23 cellular contexts compared by ENCODE assay signal in genomic region chr1:119626146-119626545, GRCh38. TPM values are rescaled to one million over a fixed set of nuclear protein-coding genes. Genes with fewer than 3 reads are reported as not detected.
DNase-seq lines count a peak whose midpoint lies in the region; ATAC-seq and TF ChIP-seq lines count a peak whose summit lies in the region.
"Had no signal": no experiment of that assay in that cellular context is flagged by ENCODE, and none has a peak within 500 bp of the region (broad histone marks: within the 10 kb centered on the region; RNA-seq: fewer than 3 reads in every experiment).

No MANE protein-coding gene starts in this region.

- no peak overlapping the region for H3K14ac ChIP-seq in trophoblast cell (ENCODE audit: low read length)

- intact Hi-C loops in heart left ventricle (cut with DNase I) = loop anchor here in 1 of 10 donors (2.0 kb wide), 1 partner anchor 21 kb away; no protein-coding TSS in a partner anchor
- intact Hi-C loops in left cardiac atrium (cut with DNase I) = no loop called here
- intact Hi-C loops in tibial artery (cut with DNase I; ENCODE audit: low total_unique reads) = no loop called here

- no peak overlapping the region for H2BK5ac ChIP-seq in trophoblast cell (ENCODE audit: low read depth, low read length, poor library complexity)

- no peak overlapping the region for H4K8ac ChIP-seq in trophoblast cell (ENCODE audit: low read depth, low read length)

- peaks cover 0 to 55% (median 35%) of the 10 kb centered on the region in 12 donors for H3K4me1 ChIP-seq in heart left ventricle
- peaks cover 0 to 42% (median 32%) of the 10 kb centered on the region in 4 donors for H3K4me1 ChIP-seq in tibial artery
- peaks cover 2% of the 10 kb centered on the region in 2 experiments for H3K4me1 ChIP-seq in trophoblast cell (ENCODE audit: control insufficient read depth in 1 of 2, insufficient read depth in 2 of 2, low read length in 2 of 2)

- no peak overlapping the region for H4K91ac ChIP-seq in trophoblast cell (ENCODE audit: low read depth, low read length)

- no peak overlapping the region for H3K18ac ChIP-seq in trophoblast cell (ENCODE audit: low read length)

- no peak overlapping the region for H3K9ac ChIP-seq in trophoblast cell (ENCODE audit: low read length)

- H2AFZ ChIP-seq in trophoblast cell (ENCODE audit: insufficient read depth, low read length, poor library complexity) = no peak overlapping the region

- no peaks in the 10 kb centered on the region for H3K79me1 ChIP-seq in trophoblast cell (ENCODE audit: low read length)

- H3K27ac ChIP-seq in heart left ventricle (peak overlapping the region in 10 of 12 donors; percentile 37 to 94 (median 78)), coronary artery (peak overlapping the region; percentile 19 to 75), tibial artery (peak overlapping the region; percentile 54 to 67), trophoblast cell (ENCODE audit: low read depth, low read length) (no peak overlapping the region)

- H2BK12ac ChIP-seq in trophoblast cell (ENCODE audit: low read length) = no peak overlapping the region

- H2AK5ac ChIP-seq in trophoblast cell (ENCODE audit: low read length) = no peak overlapping the region

- ATAC-seq in heart left ventricle (no peak), left cardiac atrium (no peak)
- ATAC-seq: HCT116 had no signal

- H3K36me3 ChIP-seq in heart left ventricle (peaks cover 0 to 40% (median 28%) of the 10 kb centered on the region in 9 donors), tibial artery (peaks cover 5 to 27% (median 24%) of the 10 kb centered on the region in 3 donors), trophoblast cell (ENCODE audit: control insufficient read depth in 1 of 2, insufficient read depth in 2 of 2, low read length in 2 of 2) (peaks cover 37 to 59% of the 10 kb centered on the region in 2 experiments)

- peaks cover 1% of the 10 kb centered on the region for H3K79me2 ChIP-seq in trophoblast cell (ENCODE audit: control insufficient read depth, insufficient read depth, low read length, poor library complexity)

- TF ChIP-seq POLR2A in heart left ventricle (IDR thresholded peaks at IDR 0.05) = no peak

- no peaks in the 10 kb centered on the region for H3K9me3 ChIP-seq in heart left ventricle
- no peaks in the 10 kb centered on the region for H3K9me3 ChIP-seq in tibial artery
- H3K9me3 ChIP-seq in trophoblast cell (ENCODE audit: insufficient read depth, low read depth, low read length) = peaks cover 4% of the 10 kb centered on the region

- no peak overlapping the region for H3K23ac ChIP-seq in trophoblast cell (ENCODE audit: low read length)

- TF ChIP-seq CTCF in heart left ventricle (IDR thresholded peaks at IDR 0.05) = no peak
- no peak for TF ChIP-seq CTCF in LNCaP clone FGC (IDR thresholded peaks at IDR 0.05; ENCODE audit: control insufficient read depth, extremely low read depth, insufficient read depth)
- no peak for TF ChIP-seq CTCF in coronary artery (IDR thresholded peaks at IDR 0.05)
- no peak for TF ChIP-seq CTCF in tibial artery (IDR thresholded peaks at IDR 0.05)

- H4K12ac ChIP-seq in trophoblast cell (ENCODE audit: low read depth, low read length) = no peak overlapping the region

- H3K4me3 ChIP-seq in heart left ventricle (no peak overlapping the region), LNCaP clone FGC (ENCODE audit: low read depth, low read length) (peak overlapping the region; percentile 24), coronary artery (no peak overlapping the region), tibial artery (no peak overlapping the region), trophoblast cell (ENCODE audit: low read depth, low read length) (no peak overlapping the region)

- H3K4ac ChIP-seq in trophoblast cell (ENCODE audit: low read depth, low read length) = no peak overlapping the region

- no peak overlapping the region for H3K4me2 ChIP-seq in trophoblast cell (ENCODE audit: low read length)

- H3K27me3 ChIP-seq in heart left ventricle = no peaks in the 10 kb centered on the region
- H3K27me3 ChIP-seq in tibial artery = no peaks in the 10 kb centered on the region
- H3K27me3 ChIP-seq in trophoblast cell (ENCODE audit: insufficient read depth, low read length) = no peaks in the 10 kb centered on the region

- DNase-seq in heart left ventricle (no peak), left cardiac atrium (no peak), LNCaP clone FGC (ENCODE audit: low read depth) (peak; percentile 94), coronary artery (ENCODE audit: low spot score) (no peak), tibial artery (no peak), trophoblast cell (no peak)
- no peak for DNase-seq in effector CD8-positive, alpha-beta T cell (lab: John Stamatoyannopoulos, UW)
- DNase-seq: 8988T; ACHN; CD4-positive, alpha-beta memory T cell; COR-L47; DMS79; GF-D8; Karpas-422; NCI-H1092 treated with DMSO at 0.1 percent for 48 hours; NCI-H1436; NCI-H187; NCI-H2081 treated with DMSO at 0.1 percent for 48 hours; NCI-H2171; NCI-H510A; RPMI8226; SHP77 had no signal

- no peak overlapping the region for H2BK120ac ChIP-seq in trophoblast cell (ENCODE audit: insufficient read depth, low read length, poor library complexity)

- WGBS in heart left ventricle, 4 donors = 92 to 97% (median 93%) methylated on average over 3 of the region's 3 CpGs
- no CpG with 5 or more reads among the region's 3 CpGs for WGBS in trophoblast cell (ENCODE audit: extremely low coverage, insufficient coverage, insufficient read length)

RNA-seq across cellular contexts. Expression of gene ZNF697, which starts 21.9 kb away (rescaled TPM):
- total RNA-seq in heart left ventricle = 10 to 100 TPM in 6 of 9 donors, 1 to 10 TPM in 3; 7.8 to 14.0 (median 10.9) TPM
- polyA plus RNA-seq in heart left ventricle = 1 to 10 TPM; 2.8 to 6.9 TPM
- total RNA-seq in left cardiac atrium = 10 to 100 TPM in 1 of 2 donors, 1 to 10 TPM in 1; 9.6 to 11.5 TPM
- 14.6 and 15.5 TPM in 2 replicates for polyA plus RNA-seq in trophoblast cell (2013)
- polyA plus RNA-seq: CD4-positive, alpha-beta memory T cell had no signal
